Comparison of ENCODE assay signal across 9 cellular contexts in genomic region chr5:173689171-173689676, GRCh38.
DNase-seq lines count a peak whose midpoint lies in the region; ATAC-seq lines count a peak whose summit lies in the region.
"Had no signal": no experiment of that assay in that cellular context is flagged by ENCODE, and none has a peak within 500 bp of the region (broad histone marks: within the 10 kb centered on the region; RNA-seq: fewer than 3 reads in every experiment).

No MANE protein-coding gene starts in this region.

- H3K27me3 ChIP-seq in HAP-1 (ENCODE audit: low read depth), result no peaks in the 10 kb centered on the region

- H3K4me3 Mint-ChIP-seq in activated CD4-positive, alpha-beta T cell treated with anti-CD3 and anti-CD28 coated beads for 36 hours, result no peak overlapping the region

- POLR2A ChIA-PET in activated CD4-positive, alpha-beta T cell treated with anti-CD3 and anti-CD28 coated beads for 36 hours (lab: Charles Lee), result no interaction called here

- DNase-seq in amniotic epithelial cell (ENCODE audit: low read depth) (peak; percentile 56), kidney glomerular epithelial cell (lab: John Stamatoyannopoulos, UW) (peak; percentile 80), retina (peak; percentile 45), HAP-1 (ENCODE audit: low spot score in 2 of 2) (no peak)
- DNase-seq in activated CD4-positive, alpha-beta T cell treated with anti-CD3 and anti-CD28 coated beads for 36 hours, result no peak
- no peak for DNase-seq in effector CD8-positive, alpha-beta T cell (lab: John Stamatoyannopoulos, UW)
- DNase-seq: NCI-H2029 had no signal

- H3K36me3 ChIP-seq in HAP-1 (replicated peaks), result no peaks in the 10 kb centered on the region

- peaks cover 2% of the 10 kb centered on the region for H3K9me3 Mint-ChIP-seq in activated CD4-positive, alpha-beta T cell treated with anti-CD3 and anti-CD28 coated beads for 36 hours (ENCODE audit: low read depth)

- H3K27ac Mint-ChIP-seq in activated CD4-positive, alpha-beta T cell treated with anti-CD3 and anti-CD28 coated beads for 36 hours, result no peak overlapping the region

- intact Hi-C loops in activated CD4-positive, alpha-beta T cell treated with anti-CD3 and anti-CD28 coated beads for 36 hours (cut with DNase I, micrococcal nuclease), result no loop called here

- peak overlapping the region; percentile 21; the same call in 1 of the 2 replicates for H3K4me3 ChIP-seq in GM08714 (ENCODE audit: low read length)
- H3K4me3 ChIP-seq in HAP-1, result no peak overlapping the region

- no peaks in the 10 kb centered on the region for H3K4me1 ChIP-seq in HAP-1

- no peaks in the 10 kb centered on the region for H3K36me3 Mint-ChIP-seq in activated CD4-positive, alpha-beta T cell treated with anti-CD3 and anti-CD28 coated beads for 36 hours (ENCODE audit: low read depth)

- H3K4me1 Mint-ChIP-seq in activated CD4-positive, alpha-beta T cell treated with anti-CD3 and anti-CD28 coated beads for 36 hours, result peaks cover 8% of the 10 kb centered on the region

- no peaks in the 10 kb centered on the region for H3K9me3 ChIP-seq in HAP-1

- no peak for ATAC-seq in GM18502 (IDR thresholded peaks at IDR 0.05; ENCODE audit: poor library complexity, unreplicated experiment)
- ATAC-seq in activated CD4-positive, alpha-beta T cell treated with anti-CD3 and anti-CD28 coated beads for 36 hours, result no peak

- in situ Hi-C loops in HAP-1 (cut with MboI; ENCODE audit: low sequenced_read_pairs), result no loop called here

- H3K27me3 Mint-ChIP-seq in activated CD4-positive, alpha-beta T cell treated with anti-CD3 and anti-CD28 coated beads for 36 hours, result no peaks in the 10 kb centered on the region

- CTCF ChIA-PET in activated CD4-positive, alpha-beta T cell treated with anti-CD3 and anti-CD28 coated beads for 36 hours (lab: Charles Lee), result interaction anchor here (0.6 to 1.0 kb wide), 4 partner anchors 12 to 724 kb away, joined by 3 to 4 read pairs (median 3); no protein-coding TSS in a partner anchor

Comparison
In these comparisons a context has a peak if more than half of its experiments do, and no peak if none do; other contexts are left out.
1. DNase-seq: peak in amniotic epithelial cell (single experiment), kidney glomerular epithelial cell (single experiment) and retina (single experiment); none in HAP-1 (0 of 2), activated CD4-positive, alpha-beta T cell treated with anti-CD3 and anti-CD28 coated beads for 36 hours (single experiment) and effector CD8-positive, alpha-beta T cell (single experiment).